ENCODE assay signal across 8 cellular contexts in the genomic region with DNA sequence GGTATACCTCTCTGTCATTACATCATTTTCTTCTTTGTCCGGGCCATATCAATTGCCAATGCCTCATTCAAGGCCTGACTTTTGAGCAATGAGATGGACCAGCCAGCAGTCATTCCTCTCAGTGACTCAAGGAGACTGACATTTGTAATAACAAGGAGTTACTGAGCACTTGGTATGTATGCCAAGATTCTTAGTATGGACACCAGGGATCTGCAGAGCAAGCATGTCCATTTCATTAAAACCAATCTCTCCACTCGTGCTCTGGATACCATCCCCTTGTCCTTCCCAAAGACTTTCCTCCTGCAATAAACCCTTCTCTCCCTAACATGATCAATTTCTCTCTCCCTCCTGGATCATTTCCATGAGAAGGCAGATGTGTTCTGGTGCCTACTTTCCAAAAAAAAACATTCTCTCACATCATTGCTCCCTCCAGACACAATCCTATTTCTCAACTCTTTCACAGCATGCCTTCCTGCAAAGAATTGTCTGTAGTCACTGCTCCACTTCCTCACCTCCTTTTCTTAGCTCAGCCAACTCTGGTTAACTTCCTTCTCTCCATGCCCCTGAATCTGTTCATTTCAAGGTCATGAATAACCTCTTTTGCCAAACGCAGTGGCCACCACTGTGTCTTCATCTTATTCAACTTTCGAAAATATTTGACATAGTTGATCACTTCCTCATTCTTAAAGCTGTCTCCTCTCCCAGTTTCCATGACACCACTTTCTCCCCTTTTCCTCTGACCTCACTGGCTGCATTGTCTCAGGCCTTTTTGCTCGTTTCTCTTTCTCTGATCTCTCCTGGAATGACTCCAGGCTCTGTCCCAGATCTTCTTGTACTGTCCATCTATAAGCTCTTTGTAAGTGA.
DNase-seq lines count a peak whose midpoint lies in the region; ATAC-seq and TF ChIP-seq lines count a peak whose summit lies in the region.

No MANE protein-coding gene starts in this region.

- no peak overlapping the region for H4K8ac ChIP-seq in trophoblast cell (ENCODE audit: low read depth, low read length)

- H2AFZ ChIP-seq in trophoblast cell (ENCODE audit: insufficient read depth, low read length, poor library complexity): no peak overlapping the region

- H3K79me1 ChIP-seq in trophoblast cell (ENCODE audit: low read length): peaks cover 5% of the 10 kb centered on the region

- no peaks in the 10 kb centered on the region for H3K79me2 ChIP-seq in trophoblast cell (ENCODE audit: control insufficient read depth, insufficient read depth, low read length, poor library complexity)

- no peak for TF ChIP-seq CTCF in epithelial cell of esophagus (IDR thresholded peaks at IDR 0.05; ENCODE audit: insufficient read depth, low read depth, low read length, missing control alignments)

- no peak overlapping the region for H3K18ac ChIP-seq in trophoblast cell (ENCODE audit: low read length)

- H3K4me1 ChIP-seq in trophoblast cell (ENCODE audit: control insufficient read depth in 1 of 2, insufficient read depth in 2 of 2, low read length in 2 of 2): peaks cover 6 to 15% of the 10 kb centered on the region in 2 experiments

- ATAC-seq in GM19043 (IDR thresholded peaks at IDR 0.05; ENCODE audit: low read depth, unreplicated experiment): peak; percentile 77
- ATAC-seq in HG02588 (IDR thresholded peaks at IDR 0.05; ENCODE audit: unreplicated experiment): no peak

- no peak overlapping the region for H3K4me2 ChIP-seq in trophoblast cell (ENCODE audit: low read length)

- H4K91ac ChIP-seq in trophoblast cell (ENCODE audit: low read depth, low read length): peak overlapping the region; percentile 42

- H4K12ac ChIP-seq in trophoblast cell (ENCODE audit: low read depth, low read length): no peak overlapping the region

- H2BK12ac ChIP-seq in trophoblast cell (ENCODE audit: low read length): no peak overlapping the region

- H2AK5ac ChIP-seq in trophoblast cell (ENCODE audit: low read length): no peak overlapping the region

- WGBS in trophoblast cell (ENCODE audit: extremely low coverage, insufficient coverage, insufficient read length): no CpG with 5 or more reads among the region's 5 CpGs

- no peak overlapping the region for H3K9ac ChIP-seq in trophoblast cell (ENCODE audit: low read length)

- H3K36me3 ChIP-seq in trophoblast cell (ENCODE audit: control insufficient read depth in 1 of 2, insufficient read depth in 2 of 2, low read length in 2 of 2): no peaks in the 10 kb centered on the region

- no peak overlapping the region for H3K4me3 ChIP-seq in epithelial cell of esophagus (ENCODE audit: low read length)
- no peak overlapping the region for H3K4me3 ChIP-seq in trophoblast cell (ENCODE audit: low read depth, low read length)

- no peaks in the 10 kb centered on the region for H3K9me3 ChIP-seq in trophoblast cell (ENCODE audit: insufficient read depth, low read depth, low read length)

- TF ChIP-seq RAD21 in Ishikawa (IDR thresholded peaks at IDR 0.05; ENCODE audit: low read depth): no peak

- no peak; the same call in 1 of the 2 replicates for TF ChIP-seq EP300 in Ishikawa (IDR thresholded peaks at IDR 0.05; ENCODE audit: borderline replicate concordance)

- H3K4ac ChIP-seq in trophoblast cell (ENCODE audit: low read depth, low read length): no peak overlapping the region

- H2BK120ac ChIP-seq in trophoblast cell (ENCODE audit: insufficient read depth, low read length, poor library complexity): no peak overlapping the region

- no peak overlapping the region for H3K23ac ChIP-seq in trophoblast cell (ENCODE audit: low read length)

- H3K27me3 ChIP-seq in trophoblast cell (ENCODE audit: insufficient read depth, low read length): no peaks in the 10 kb centered on the region

- H3K27ac ChIP-seq in trophoblast cell (ENCODE audit: low read depth, low read length): peak overlapping the region; percentile 9

- DNase-seq in epithelial cell of esophagus (ENCODE audit: low read depth) (peak; percentile 50), trophoblast cell (peak; percentile 49 to 75), GOT3 (lab: John Stamatoyannopoulos, UW) (no peak), NCI-H2081 treated with DMSO at 0.1 percent for 48 hours (lab: John Stamatoyannopoulos, UW) (no peak)
- no peak for DNase-seq in activated effector memory CD4-positive, alpha-beta T cell treated with Interleukin-2 at 50 U/mL for 16 hours

- H3K14ac ChIP-seq in trophoblast cell (ENCODE audit: low read length): no peak overlapping the region

- H2BK5ac ChIP-seq in trophoblast cell (ENCODE audit: low read depth, low read length, poor library complexity): peak overlapping the region; percentile 12

TF ChIP-seq in Ishikawa, 13 proteins besides CTCF, POLR2A, EP300 and RAD21:
- TF ChIP-seq, protein P1, sequence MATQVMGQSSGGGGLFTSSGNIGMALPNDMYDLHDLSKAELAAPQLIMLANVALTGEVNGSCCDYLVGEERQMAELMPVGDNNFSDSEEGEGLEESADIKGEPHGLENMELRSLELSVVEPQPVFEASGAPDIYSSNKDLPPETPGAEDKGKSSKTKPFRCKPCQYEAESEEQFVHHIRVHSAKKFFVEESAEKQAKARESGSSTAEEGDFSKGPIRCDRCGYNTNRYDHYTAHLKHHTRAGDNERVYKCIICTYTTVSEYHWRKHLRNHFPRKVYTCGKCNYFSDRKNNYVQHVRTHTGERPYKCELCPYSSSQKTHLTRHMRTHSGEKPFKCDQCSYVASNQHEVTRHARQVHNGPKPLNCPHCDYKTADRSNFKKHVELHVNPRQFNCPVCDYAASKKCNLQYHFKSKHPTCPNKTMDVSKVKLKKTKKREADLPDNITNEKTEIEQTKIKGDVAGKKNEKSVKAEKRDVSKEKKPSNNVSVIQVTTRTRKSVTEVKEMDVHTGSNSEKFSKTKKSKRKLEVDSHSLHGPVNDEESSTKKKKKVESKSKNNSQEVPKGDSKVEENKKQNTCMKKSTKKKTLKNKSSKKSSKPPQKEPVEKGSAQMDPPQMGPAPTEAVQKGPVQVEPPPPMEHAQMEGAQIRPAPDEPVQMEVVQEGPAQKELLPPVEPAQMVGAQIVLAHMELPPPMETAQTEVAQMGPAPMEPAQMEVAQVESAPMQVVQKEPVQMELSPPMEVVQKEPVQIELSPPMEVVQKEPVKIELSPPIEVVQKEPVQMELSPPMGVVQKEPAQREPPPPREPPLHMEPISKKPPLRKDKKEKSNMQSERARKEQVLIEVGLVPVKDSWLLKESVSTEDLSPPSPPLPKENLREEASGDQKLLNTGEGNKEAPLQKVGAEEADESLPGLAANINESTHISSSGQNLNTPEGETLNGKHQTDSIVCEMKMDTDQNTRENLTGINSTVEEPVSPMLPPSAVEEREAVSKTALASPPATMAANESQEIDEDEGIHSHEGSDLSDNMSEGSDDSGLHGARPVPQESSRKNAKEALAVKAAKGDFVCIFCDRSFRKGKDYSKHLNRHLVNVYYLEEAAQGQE (IDR thresholded peaks at IDR 0.05; ENCODE audit: low read depth): no peak
- TF ChIP-seq NFIC (IDR thresholded peaks at IDR 0.05): no peak
- TF ChIP-seq CEBPB (IDR thresholded peaks at IDR 0.05): 0 out of 2 replicates have a peak, but pooled peaks have one; percentile 38

Comparison
In these comparisons a context has a peak if more than half of its experiments do, and no peak if none do; other contexts are left out.
1. DNase-seq: peak in epithelial cell of esophagus (single experiment) and trophoblast cell (2 of 2); none in GOT3 (single experiment), activated effector memory CD4-positive, alpha-beta T cell treated with Interleukin-2 at 50 U/mL for 16 hours (single experiment) and NCI-H2081 treated with DMSO at 0.1 percent for 48 hours (single experiment).